Comparison of ENCODE assay signal across 27 cellular contexts in the genomic region with DNA sequence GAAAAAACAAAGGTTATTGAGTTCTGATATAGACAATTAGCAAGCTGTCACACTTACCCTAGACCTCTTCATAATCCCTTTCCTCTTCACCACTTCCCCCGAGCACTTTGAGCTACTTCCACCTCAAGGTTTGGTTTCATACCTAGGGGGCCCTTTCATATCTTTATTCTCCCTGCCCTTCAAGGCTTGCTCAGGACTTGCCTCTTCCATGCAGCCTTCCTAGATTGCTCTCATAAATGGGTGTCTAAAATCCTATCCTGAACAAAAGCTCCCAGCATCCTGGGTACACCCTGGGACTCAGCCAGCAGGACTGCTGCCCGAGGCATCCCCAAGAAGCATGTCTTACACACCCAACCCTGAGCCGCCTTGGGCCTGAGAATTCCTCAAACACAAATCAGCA.
"Had no signal": no experiment of that assay in that cellular context is flagged by ENCODE, and none has a peak within 500 bp of the region (broad histone marks: within the 10 kb centered on the region; RNA-seq: fewer than 3 reads in every experiment).

No MANE protein-coding gene starts in this region.

- ATAC-seq: effector memory CD8-positive, alpha-beta T cell; esophagus mucosa; gastrocnemius medialis; heart right ventricle; left colon; left lobe of liver; lower lobe of right lung; mucosa of descending colon; naive thymus-derived CD8-positive, alpha-beta T cell had no signal

- H3K27me3 ChIP-seq: colonic mucosa, gastrocnemius medialis had no signal

- DNase-seq: colonic mucosa; cortex of kidney; effector CD8-positive, alpha-beta T cell; effector memory CD8-positive, alpha-beta T cell; endodermal cell; erythroblast; esophagus squamous epithelium; foreskin fibroblast; foreskin melanocyte; gastrocnemius medialis; glutamatergic neuron; head of caudate nucleus; heart right ventricle; hippocampal formation; kidney glomerular epithelial cell; left colon; left ventricle myocardium inferior; lower lobe of right lung; mesenchymal stem cell; mucosa of descending colon; naive B cell; naive thymus-derived CD8-positive, alpha-beta T cell had no signal

- H3K4me1 ChIP-seq: colonic mucosa, gastrocnemius medialis, heart right ventricle, left ventricle myocardium inferior, lower lobe of right lung had no signal

- FAIRE-seq: endometrium, islet of Langerhans had no signal

- H3K9me3 ChIP-seq: colonic mucosa, esophagus squamous epithelium, gastrocnemius medialis, heart right ventricle, left ventricle myocardium inferior, lower lobe of right lung, mucosa of descending colon had no signal

- H3K27ac ChIP-seq: colonic mucosa, epithelial cell of prostate, esophagus squamous epithelium, gastrocnemius medialis, heart right ventricle, left ventricle myocardium inferior, lower lobe of right lung had no signal

- H3K4me3 ChIP-seq: colonic mucosa, esophagus squamous epithelium, gastrocnemius medialis, heart right ventricle, left ventricle myocardium inferior, lower lobe of right lung, mucosa of descending colon had no signal

- H3K36me3 ChIP-seq: colonic mucosa, esophagus squamous epithelium, gastrocnemius medialis, heart right ventricle, left ventricle myocardium inferior, lower lobe of right lung had no signal
